Comparison of ENCODE assay signal across 11 cellular contexts in genomic region chr17:46035112-46035818, GRCh38. TPM values are rescaled to one million over a fixed set of nuclear protein-coding genes. Genes with fewer than 3 reads are reported as not detected.
DNase-seq lines count a peak whose midpoint lies in the region; ATAC-seq and TF ChIP-seq lines count a peak whose summit lies in the region.
"Had no signal": no experiment of that assay in that cellular context is flagged by ENCODE, and none has a peak within 500 bp of the region (broad histone marks: within the 10 kb centered on the region; RNA-seq: fewer than 3 reads in every experiment).

No MANE protein-coding gene starts in this region.

- peaks cover 100% of the 10 kb centered on the region for H3K36me3 Mint-ChIP-seq in activated T-cell treated with anti-CD3 and anti-CD28 coated beads, Interleukin-2, amount 50 U/mL, for 24 hours (ENCODE audit: low read depth)
- H3K36me3 Mint-ChIP-seq in activated T-cell treated with anti-CD3 and anti-CD28 coated beads, Interleukin-2, amount 50 U/mL, for 4 hours (ENCODE audit: insufficient read depth), result peaks cover 48% of the 10 kb centered on the region
- peaks cover 79% of the 10 kb centered on the region for H3K36me3 Mint-ChIP-seq in stimulated activated memory B cell treated with anti-CD40 and anti-IgM and Interleukin-4, amounts not matched to agents 10 μg/mL and 1 μg/mL and 100 μg/mL, for 72 hours

- no peaks in the 10 kb centered on the region for H3K27me3 Mint-ChIP-seq in activated T-cell treated with anti-CD3 and anti-CD28 coated beads, Interleukin-2, amount 50 U/mL, for 24 hours
- no peaks in the 10 kb centered on the region for H3K27me3 Mint-ChIP-seq in activated T-cell treated with anti-CD3 and anti-CD28 coated beads, Interleukin-2, amount 50 U/mL, for 4 hours (ENCODE audit: low read depth)
- H3K27me3 Mint-ChIP-seq in stimulated activated memory B cell treated with anti-CD40 and anti-IgM and Interleukin-4, amounts not matched to agents 10 μg/mL and 1 μg/mL and 100 μg/mL, for 72 hours, result no peaks in the 10 kb centered on the region

- peaks cover 50% of the 10 kb centered on the region for H3K4me1 ChIP-seq in KMS-11 (ENCODE audit: low read depth, poor library complexity, severe bottlenecking)

- H4K20me1 ChIP-seq in KMS-11 (ENCODE audit: insufficient read depth), result no peaks in the 10 kb centered on the region

- H2AFZ ChIP-seq in KMS-11 (ENCODE audit: low read depth), result no peak overlapping the region

- peak overlapping the region; percentile 79 for H3K27ac Mint-ChIP-seq in activated T-cell treated with anti-CD3 and anti-CD28 coated beads, Interleukin-2, amount 50 U/mL, for 24 hours
- peak overlapping the region; percentile 88 for H3K27ac Mint-ChIP-seq in stimulated activated memory B cell treated with anti-CD40 and anti-IgM and Interleukin-4, amounts not matched to agents 10 μg/mL and 1 μg/mL and 100 μg/mL, for 72 hours

- H3K36me3 ChIP-seq in KMS-11 (ENCODE audit: insufficient read depth), result no peaks in the 10 kb centered on the region

- H3K4me1 Mint-ChIP-seq in activated T-cell treated with anti-CD3 and anti-CD28 coated beads, Interleukin-2, amount 50 U/mL, for 24 hours (ENCODE audit: low read depth), result peaks cover 12% of the 10 kb centered on the region
- H3K4me1 Mint-ChIP-seq in activated T-cell treated with anti-CD3 and anti-CD28 coated beads, Interleukin-2, amount 50 U/mL, for 4 hours (ENCODE audit: low read depth), result peaks cover 8% of the 10 kb centered on the region
- H3K4me1 Mint-ChIP-seq in stimulated activated memory B cell treated with anti-CD40 and anti-IgM and Interleukin-4, amounts not matched to agents 10 μg/mL and 1 μg/mL and 100 μg/mL, for 72 hours, result peaks cover 19% of the 10 kb centered on the region

- H3K4me3 ChIP-seq in KMS-11 (IDR thresholded peaks at IDR 0.05; ENCODE audit: insufficient read depth, low read depth, low read length) (no peak overlapping the region), choroid plexus epithelial cell (ENCODE audit: low read depth, low read length) (no peak overlapping the region)
- H3K4me3 ChIP-seq: right atrium auricular region had no signal

- peak overlapping the region; percentile 30 for H3K4me2 ChIP-seq in KMS-11

- TF ChIP-seq CTCF in KMS-11 (conservative IDR thresholded peaks at IDR 0.05; ENCODE audit: low read depth, low read length) (no peak), choroid plexus epithelial cell (conservative IDR thresholded peaks at IDR 0.05; ENCODE audit: low read depth, low read length) (no peak), omental fat pad (IDR thresholded peaks at IDR 0.05) (no peak)

- no peak for ATAC-seq in activated T-cell treated with anti-CD3 and anti-CD28 coated beads, Interleukin-2, amount 50 U/mL, for 4 hours
- ATAC-seq in stimulated activated memory B cell treated with anti-CD40 and anti-IgM and Interleukin-4, amounts not matched to agents 10 μg/mL and 1 μg/mL and 100 μg/mL, for 72 hours, result peak; percentile 85
- ATAC-seq in omental fat pad (ENCODE audit: low FRiP score) (no peak), GM18861 (IDR thresholded peaks at IDR 0.05; ENCODE audit: unreplicated experiment) (no peak), HG02642 (IDR thresholded peaks at IDR 0.05; ENCODE audit: poor library complexity, unreplicated experiment) (no peak)

- H3K27me3 ChIP-seq in KMS-11 (ENCODE audit: insufficient read depth, low read depth), result no peaks in the 10 kb centered on the region
- H3K27me3 ChIP-seq: right atrium auricular region had no signal

- H3K27ac ChIP-seq in KMS-11, result peak overlapping the region; percentile 62
- H3K27ac ChIP-seq: right atrium auricular region had no signal

- H3K79me2 ChIP-seq in KMS-11 (ENCODE audit: insufficient read depth, low read depth), result no peaks in the 10 kb centered on the region

- no peaks in the 10 kb centered on the region for H3K9me3 Mint-ChIP-seq in activated T-cell treated with anti-CD3 and anti-CD28 coated beads, Interleukin-2, amount 50 U/mL, for 24 hours
- H3K9me3 Mint-ChIP-seq in activated T-cell treated with anti-CD3 and anti-CD28 coated beads, Interleukin-2, amount 50 U/mL, for 4 hours, result no peaks in the 10 kb centered on the region
- H3K9me3 Mint-ChIP-seq in stimulated activated memory B cell treated with anti-CD40 and anti-IgM and Interleukin-4, amounts not matched to agents 10 μg/mL and 1 μg/mL and 100 μg/mL, for 72 hours, result no peaks in the 10 kb centered on the region

- no peak for DNase-seq in activated T-cell treated with anti-CD3 and anti-CD28 coated beads, Interleukin-2, amount 50 U/mL, for 24 hours
- DNase-seq in activated T-cell treated with anti-CD3 and anti-CD28 coated beads, Interleukin-2, amount 50 U/mL, for 4 hours, result no peak
- DNase-seq in choroid plexus epithelial cell (ENCODE audit: low read depth), result peak; percentile 38
- no peak for DNase-seq in omental fat pad (ENCODE audit: low spot score)
- DNase-seq: NCI-H187 treated with DMSO at 0.1 percent for 48 hours, T-helper 9 cell had no signal

- H3K4me3 Mint-ChIP-seq in activated T-cell treated with anti-CD3 and anti-CD28 coated beads, Interleukin-2, amount 50 U/mL, for 24 hours, result no peak overlapping the region
- H3K4me3 Mint-ChIP-seq in activated T-cell treated with anti-CD3 and anti-CD28 coated beads, Interleukin-2, amount 50 U/mL, for 4 hours, result no peak overlapping the region
- H3K4me3 Mint-ChIP-seq in stimulated activated memory B cell treated with anti-CD40 and anti-IgM and Interleukin-4, amounts not matched to agents 10 μg/mL and 1 μg/mL and 100 μg/mL, for 72 hours, result no peak overlapping the region

- H3K9ac ChIP-seq in KMS-11, result no peak overlapping the region; the same call in 1 of the 2 replicates

RNA-seq across cellular contexts. Expression of gene STH, which starts 36.2 kb away (rescaled TPM):
- total RNA-seq in activated T-cell treated with anti-CD3 and anti-CD28 coated beads, Interleukin-2, amount 50 U/mL, for 4 hours, result not detected
- total RNA-seq in omental fat pad, result not detected
- total RNA-seq: right atrium auricular region had no signal
